ENCODE assay signal across 8 cellular contexts in genomic region chr16:88505405-88506082, GRCh38. TPM values are rescaled to one million over a fixed set of nuclear protein-coding genes. Genes with fewer than 3 reads are reported as not detected.
DNase-seq lines count a peak whose midpoint lies in the region; ATAC-seq, FAIRE-seq and TF ChIP-seq lines count a peak whose summit lies in the region.

No MANE protein-coding gene starts in this region.

- peak overlapping the region; percentile 75; the same call in 1 of the 2 replicates for H3K27ac ChIP-seq in BLaER1
- H3K27ac ChIP-seq in KMS-11, result no peak overlapping the region
- H3K27ac ChIP-seq in GM12878 (ENCODE audit: control insufficient read depth, insufficient read depth), result no peak overlapping the region

- H4K20me1 ChIP-seq in BLaER1 (peaks cover 74% of the 10 kb centered on the region), KMS-11 (ENCODE audit: insufficient read depth) (no peaks in the 10 kb centered on the region), GM12878 (ENCODE audit: control insufficient read depth, insufficient read depth) (no peaks in the 10 kb centered on the region)

- no peak for TF ChIP-seq RAD21 in GM12878 (IDR thresholded peaks at IDR 0.05; ENCODE audit: insufficient read depth, low read depth, low read length)

- in situ Hi-C loops in GM12878 (cut with MboI), result no loop called here

- H3K79me2 ChIP-seq in KMS-11 (ENCODE audit: insufficient read depth, low read depth), result no peaks in the 10 kb centered on the region
- H3K79me2 ChIP-seq in GM12878 (ENCODE audit: control insufficient read depth, insufficient read depth, low read length), result no peaks in the 10 kb centered on the region

- TF ChIP-seq CTCF in KMS-11 (conservative IDR thresholded peaks at IDR 0.05; ENCODE audit: low read depth, low read length) (peak; percentile 48), GM12878 (IDR thresholded peaks at IDR 0.05 in 2 of 3, conservative IDR thresholded peaks at IDR 0.05 in 1 of 3; ENCODE audit: control insufficient read depth in 2 of 3, extremely low read depth in 1 of 3, insufficient read depth in 1 of 3, low read depth in 3 of 3, low read length in 3 of 3) (peak in 2 of 3 experiments; percentile 11 to 44; a peak in 2 of 6 replicates), mucosa of descending colon (IDR thresholded peaks at IDR 0.05) (peak; percentile 69)

- H3K4me2 ChIP-seq in BLaER1 (peak overlapping the region; percentile 75), KMS-11 (no peak overlapping the region), GM12878 (ENCODE audit: control insufficient read depth, insufficient read depth) (no peak overlapping the region)

- H2AFZ ChIP-seq in KMS-11 (ENCODE audit: low read depth) (no peak overlapping the region), GM12878 (ENCODE audit: control insufficient read depth, low read depth, low read length) (no peak overlapping the region)

- intact Hi-C loops in GM12878 (cut with micrococcal nuclease; ENCODE audit: unreplicated experiment), result no loop called here
- intact Hi-C loops in mucosa of descending colon (cut with DNase I, micrococcal nuclease), result no loop called here

- ATAC-seq in GM12878 (peak; percentile 25; the same call in 1 of the 3 replicates), mucosa of descending colon (peak; percentile 82)

- H3K9ac ChIP-seq in BLaER1 (no peak overlapping the region), KMS-11 (no peak overlapping the region), GM12878 (ENCODE audit: control insufficient read depth, insufficient read depth, low read length) (no peak overlapping the region)

- RAD21 ChIA-PET in GM12878 (lab: Charles Lee; ENCODE audit: unreplicated experiment), result no interaction called here

- H3K4me1 ChIP-seq in BLaER1 (peaks cover 72% of the 10 kb centered on the region), KMS-11 (ENCODE audit: low read depth, poor library complexity, severe bottlenecking) (peaks cover 7% of the 10 kb centered on the region), GM12878 (ENCODE audit: control insufficient read depth, insufficient read depth, low read length) (no peaks in the 10 kb centered on the region), mucosa of descending colon (ENCODE audit: low read depth) (peaks cover 13% of the 10 kb centered on the region)

- BruUV-seq in GM12878 (replicated peaks; lab: Mats Ljungman, UMichigan), result no TSS peak

- DNase-seq in T-helper 2 cell (peak; percentile 43 to 69 (median 56)), GM12878 (ENCODE audit: low read depth, low spot score) (no peak), mucosa of descending colon (peak; percentile 90 to 94 (median 91)), SIG-M5 (lab: John Stamatoyannopoulos, UW) (no peak), cerebellar cortex (ENCODE audit: low spot score) (no peak)
- peak; percentile 49 for DNase-seq in stimulated activated naive CD4-positive, alpha-beta T cell treated with Interleukin-2 at 50 U/mL for 16 hours (lab: John Stamatoyannopoulos, UW)

- TF ChIP-seq POLR2A in GM12878 (IDR thresholded peaks at IDR 0.05; ENCODE audit: low read depth, low read length), result no peak

- TF ChIP-seq EP300 in GM12878 (IDR thresholded peaks at IDR 0.05; ENCODE audit: borderline replicate concordance in 1 of 2, control insufficient read depth in 1 of 2, low read depth in 2 of 2, low read length in 2 of 2), result no peak

- FAIRE-seq in GM12878 (lab: Jason Lieb, UNC), result no peak

- H3K27me3 ChIP-seq in BLaER1 (no peaks in the 10 kb centered on the region), KMS-11 (ENCODE audit: insufficient read depth, low read depth) (peaks cover 41% of the 10 kb centered on the region; the same call in 1 of the 2 replicates), GM12878 (replicated peaks in 1 of 2; ENCODE audit: control insufficient read depth in 2 of 2, insufficient read depth in 2 of 2, low read length in 1 of 2) (no peaks in the 10 kb centered on the region)

- CTCF ChIA-PET in GM12878 (lab: Yijun Ruan, JAX), result no interaction called here

- 37% methylated on average over 20 of the region's 22 CpGs for WGBS in GM12878 (ENCODE audit: insufficient coverage, insufficient replicate concordance, low lambda C conversion rate, missing lambda C conversion rate)

- POLR2A ChIA-PET in GM12878 (lab: Charles Lee), result no interaction called here

- H3K4me3 ChIP-seq in BLaER1 (no peak overlapping the region), KMS-11 (IDR thresholded peaks at IDR 0.05; ENCODE audit: insufficient read depth, low read depth, low read length) (no peak overlapping the region), GM12878 (no peak overlapping the region), mucosa of descending colon (no peak overlapping the region)

- SMC1A ChIA-PET in GM12878 (lab: Charles Lee; ENCODE audit: uncharacterized antibody, unreplicated experiment), result no interaction called here

- H3K9me3 ChIP-seq in BLaER1 (no peaks in the 10 kb centered on the region), GM12878 (replicated peaks; ENCODE audit: control insufficient read depth, insufficient read depth, low read length) (no peaks in the 10 kb centered on the region), mucosa of descending colon (no peaks in the 10 kb centered on the region)

- peaks cover 29% of the 10 kb centered on the region; the same call in 1 of the 2 replicates for H3K36me3 ChIP-seq in BLaER1
- H3K36me3 ChIP-seq in KMS-11 (ENCODE audit: insufficient read depth), result no peaks in the 10 kb centered on the region
- no peaks in the 10 kb centered on the region for H3K36me3 ChIP-seq in GM12878 (ENCODE audit: control insufficient read depth in 2 of 2, insufficient read depth in 2 of 2, low read length in 1 of 2)
- no peaks in the 10 kb centered on the region for H3K36me3 ChIP-seq in mucosa of descending colon (ENCODE audit: low read depth)

TF ChIP-seq in GM12878, 131 proteins besides CTCF, POLR2A, EP300 and RAD21:
- no peak for TF ChIP-seq FOS (IDR thresholded peaks at IDR 0.05; ENCODE audit: borderline replicate concordance, extremely low read depth, insufficient read length)
- TF ChIP-seq HDAC2 (IDR thresholded peaks at IDR 0.05), result no peak
TF ChIP-seq in GM12878: peak in this region for 0.

RNA-seq across cellular contexts. Expression of gene ZFPM1, which starts 52.5 kb away (rescaled TPM):
- 5.8 and 7.0 TPM in 2 replicates for total RNA-seq in GM12878 (2013; cell fraction: nucleolus; rRNA removed)
- total RNA-seq in GM12878 (2014; rRNA removed), result 0.82 and 1.1 TPM in 2 replicates
- total RNA-seq in GM12878 (2014; rRNA removed; fragmentation: Illumina TruSeq; extraction: Trizol), result 0.23 and 0.36 TPM in 2 replicates
- 4.0 and 5.1 TPM in 2 replicates for total RNA-seq in GM12878 (2021)
- 0.13 TPM for polyA plus RNA-seq in GM12878 (2011; ENCODE audit: low read depth)
- polyA plus RNA-seq in GM12878 (2011; rRNA removed), result 0.13 and 0.46 TPM in 2 replicates
- polyA plus RNA-seq in GM12878 (2011; cell fraction: cytosol; rRNA removed), result 0.34 and 0.69 TPM in 2 replicates
- polyA plus RNA-seq in GM12878 (2011; cell fraction: nucleus; rRNA removed), result 2.9 and 5.4 TPM in 2 replicates
- 1.7 and 1.8 TPM in 2 replicates for polyA plus RNA-seq in GM12878 (2012)
- polyA plus RNA-seq in GM12878 (2014; fragmentation: Illumina TruSeq; extraction: Trizol), result 0.24 TPM in 1 of 2 replicates, not detected in the other
- polyA plus RNA-seq in GM12878 (2014; fragmentation: Nextera tagmentation; extraction: Ambion mirVana), result under 1 TPM; 0.02 to 0.03 TPM
- 1.2 and 1.5 TPM in 2 replicates for polyA plus RNA-seq in GM12878 (2014; rRNA removed)
- polyA plus RNA-seq in GM12878 (2016; fragmentation: Nextera tagmentation; extraction: Ambion mirVana), result under 1 TPM; 0.03 to 0.09 TPM
- 0.51 and 1.3 TPM in 2 replicates for polyA minus RNA-seq in GM12878 (2011; rRNA and poly(A)+ RNA removed)
- polyA minus RNA-seq in GM12878 (2011; cell fraction: cytosol; rRNA and poly(A)+ RNA removed), result 1.2 and 2.1 TPM in 2 replicates
- polyA minus RNA-seq in GM12878 (2011; cell fraction: nucleus; rRNA and poly(A)+ RNA removed), result 1.2 and 5.1 TPM in 2 replicates
- total RNA-seq in mucosa of descending colon, result 10 to 100 TPM in 1 of 3 donors, 1 to 10 TPM in 2; 5.2 to 10.3 (median 7.2) TPM

Comparison
In these comparisons a context has a peak if more than half of its experiments do, and no peak if none do; other contexts are left out.
1. DNase-seq: peak in T-helper 2 cell (5 of 5), mucosa of descending colon (3 of 3) and stimulated activated naive CD4-positive, alpha-beta T cell treated with Interleukin-2 at 50 U/mL for 16 hours (single experiment); none in GM12878 (single experiment), SIG-M5 (single experiment) and cerebellar cortex (single experiment).
2. Peak in every context shown above with its lines, with median percentiles within 50 percentile points of each other: CTCF ChIP-seq.